33 cellular contexts compared by ENCODE assay signal in genomic region chr21:40231979-40232378, GRCh38.
"Had no signal": no experiment of that assay in that cellular context is flagged by ENCODE, and none has a peak within 500 bp of the region (broad histone marks: within the 10 kb centered on the region; RNA-seq: fewer than 3 reads in every experiment).

No MANE protein-coding gene starts in this region.

- H3K27ac ChIP-seq: adrenal gland, ascending aorta, body of pancreas, brain microvascular endothelial cell, breast epithelium, cardiac muscle cell had no signal

- H3K4me1 ChIP-seq: adrenal gland, ascending aorta, body of pancreas, breast epithelium had no signal

- H3K27me3 ChIP-seq: adrenal gland, ascending aorta, brain microvascular endothelial cell, breast epithelium, cardiac muscle cell had no signal

- ATAC-seq: activated naive CD4-positive, alpha-beta T cell treated with anti-CD3 and anti-CD28 coated beads, Interleukin-2, amount 50 U/mL, for 72 hours; activated naive CD8-positive, alpha-beta T cell treated with anti-CD3 and anti-CD28 coated beads, Interleukin-2, amount 50 U/mL, for 24 hours; activated T-cell treated with anti-CD3 and anti-CD28 coated beads, Interleukin-2, amount 50 U/mL, for 4 hours; activated T-cell treated with anti-CD3 and anti-CD28 coated beads, Interleukin-2, amount 50 U/mL, for 72 hours; activated T-helper 17 cell treated with anti-CD3 and anti-CD28 coated beads, Interleukin-2, amount 50 U/mL, for 72 hours; body of pancreas had no signal

- DNase-seq: activated effector memory CD4-positive, alpha-beta T cell treated with anti-CD3 and anti-CD28 coated beads, Interleukin-2, amount 50 U/mL, for 16 hours; activated effector memory CD4-positive, alpha-beta T cell treated with Interleukin-2 at 50 U/mL for 16 hours; activated gamma-delta T cell; activated gamma-delta T cell treated with Interleukin-2 at 50 U/mL for 16 hours; activated naive CD4-positive, alpha-beta T cell; activated naive CD4-positive, alpha-beta T cell treated with anti-CD3 and anti-CD28 coated beads for 36 hours; activated naive CD4-positive, alpha-beta T cell treated with anti-CD3 and anti-CD28 coated beads, Interleukin-2, amount 10 ng/mL, durations not matched to agents 7 days and 5 days; activated naive CD4-positive, alpha-beta T cell treated with anti-CD3 and anti-CD28 coated beads, Interleukin-2, amount 50 U/mL, for 16 hours; activated naive CD4-positive, alpha-beta T cell treated with Interleukin-2 at 50 U/mL for 16 hours; activated naive CD8-positive, alpha-beta T cell treated with anti-CD3 and anti-CD28 coated beads for 36 hours; activated naive CD8-positive, alpha-beta T cell treated with anti-CD3 and anti-CD28 coated beads, Interleukin-2, amount 10 ng/mL, durations not matched to agents 7 days and 5 days; activated naive CD8-positive, alpha-beta T cell treated with anti-CD3 and anti-CD28 coated beads, Interleukin-2, amount 50 U/mL, for 24 hours; activated T-cell treated with anti-CD3 and anti-CD28 coated beads, Interleukin-2, amount 50 U/mL, for 24 hours; activated T-cell treated with anti-CD3 and anti-CD28 coated beads, Interleukin-2, amount 50 U/mL, for 4 hours; activated T-cell treated with anti-CD3 and anti-CD28 coated beads, Interleukin-2, amount 50 U/mL, for 48 hours; activated T-cell treated with anti-CD3 and anti-CD28 coated beads, Interleukin-2, amount 50 U/mL, for 72 hours; adrenal gland; amniotic stem cell; amygdala; anterior cingulate cortex; aorta; body of pancreas; brain microvascular endothelial cell; caudate nucleus; central memory CD4-positive, alpha-beta T cell; cerebellar nuclear complex had no signal

- H3K36me3 ChIP-seq: adrenal gland, ascending aorta, brain microvascular endothelial cell, breast epithelium, cardiac muscle cell had no signal

- H3K9me3 ChIP-seq: adrenal gland, ascending aorta, body of pancreas, breast epithelium had no signal

- FAIRE-seq: astrocyte, bronchial epithelial cell had no signal

- H3K4me3 ChIP-seq: adrenal gland, ascending aorta, breast epithelium, cardiac muscle cell had no signal
